2 cellular contexts compared by ENCODE assay signal in the genomic region with DNA sequence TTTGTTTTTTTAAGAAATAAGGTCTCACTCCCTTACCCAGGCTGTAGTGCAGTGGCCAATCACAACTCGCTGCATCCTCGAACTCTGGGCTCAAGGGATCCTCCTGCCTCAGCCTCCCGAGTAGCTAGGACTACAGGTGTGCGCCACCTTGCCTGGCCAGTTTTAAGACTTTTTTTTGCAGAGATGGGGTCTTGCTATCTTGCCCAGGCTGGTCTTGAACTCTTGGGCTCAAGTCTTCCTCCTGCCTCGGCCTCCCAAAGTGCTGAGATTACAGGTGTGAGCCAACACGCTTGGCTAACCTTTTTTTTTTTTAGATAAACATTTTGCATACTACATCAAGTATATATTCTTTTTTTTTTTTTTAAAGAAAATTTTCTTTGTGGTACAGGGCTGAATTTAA.
TF ChIP-seq lines count a peak whose summit lies in the region.

No MANE protein-coding gene starts in this region.

TF ChIP-seq in HEK293, 187 proteins besides CTCF, POLR2A, EP300 and RAD21:
- TF ChIP-seq ZNF121 (tag by site-specific recombination; IDR thresholded peaks at IDR 0.05) = peak; percentile 68
- TF ChIP-seq, protein P1, sequence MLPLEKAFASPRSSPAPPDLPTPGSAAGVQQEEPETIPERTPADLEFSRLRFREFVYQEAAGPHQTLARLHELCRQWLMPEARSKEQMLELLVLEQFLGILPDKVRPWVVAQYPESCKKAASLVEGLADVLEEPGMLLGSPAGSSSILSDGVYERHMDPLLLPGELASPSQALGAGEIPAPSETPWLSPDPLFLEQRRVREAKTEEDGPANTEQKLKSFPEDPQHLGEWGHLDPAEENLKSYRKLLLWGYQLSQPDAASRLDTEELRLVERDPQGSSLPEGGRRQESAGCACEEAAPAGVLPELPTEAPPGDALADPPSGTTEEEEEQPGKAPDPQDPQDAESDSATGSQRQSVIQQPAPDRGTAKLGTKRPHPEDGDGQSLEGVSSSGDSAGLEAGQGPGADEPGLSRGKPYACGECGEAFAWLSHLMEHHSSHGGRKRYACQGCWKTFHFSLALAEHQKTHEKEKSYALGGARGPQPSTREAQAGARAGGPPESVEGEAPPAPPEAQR (tag by site-specific recombination; IDR thresholded peaks at IDR 0.05) = no peak

TF ChIP-seq in K562, 482 proteins besides CTCF, POLR2A, EP300 and RAD21:
- no peak for TF ChIP-seq GABPA (tag; conservative IDR thresholded peaks at IDR 0.05; ENCODE audit: low read depth)
- peak; percentile 63 for TF ChIP-seq ZNF121 (CRISPR knock-in tag; conservative IDR thresholded peaks at IDR 0.05)
